ENCODE assay signal across 14 cellular contexts in the genomic region with DNA sequence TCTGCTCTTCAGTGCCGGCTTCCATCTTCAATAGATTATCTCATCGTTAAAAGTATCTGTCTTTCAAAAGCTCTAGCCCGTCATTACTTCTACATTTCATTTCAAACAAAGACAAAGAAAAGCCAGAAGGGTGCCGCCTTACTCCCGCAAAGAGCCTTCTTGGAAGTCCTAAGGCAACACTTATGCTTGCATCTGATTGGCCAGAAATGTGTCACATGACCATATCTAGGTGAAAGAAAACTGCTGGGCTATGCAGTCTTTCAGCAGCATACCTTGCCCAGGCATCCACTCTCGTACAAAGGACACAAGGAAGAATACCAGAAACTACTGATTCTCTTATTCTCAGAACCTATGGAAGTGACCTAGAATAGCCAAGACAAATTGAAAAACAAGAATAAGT.
DNase-seq lines count a peak whose midpoint lies in the region; ATAC-seq, FAIRE-seq and TF ChIP-seq lines count a peak whose summit lies in the region.
"Had no signal": no experiment of that assay in that cellular context is flagged by ENCODE, and none has a peak within 500 bp of the region (broad histone marks: within the 10 kb centered on the region; RNA-seq: fewer than 3 reads in every experiment).

No MANE protein-coding gene starts in this region.

- H3K9ac ChIP-seq in kidney (ENCODE audit: low read length in 2 of 2) = peak overlapping the region in 1 of 2 donors; percentile 16
- no peak overlapping the region for H3K9ac ChIP-seq in mammary epithelial cell (ENCODE audit: insufficient read depth, low read length)

- no peak overlapping the region for H2AFZ ChIP-seq in mammary epithelial cell (ENCODE audit: low read depth, low read length)

- CTCF ChIA-PET in mammary epithelial cell (lab: Charles Lee; ENCODE audit: low non-redundant PET) = no interaction called here

- no peak overlapping the region for H3K27ac ChIP-seq in kidney (ENCODE audit: low read depth in 2 of 2, low read length in 2 of 2)
- no peak overlapping the region for H3K27ac ChIP-seq in right atrium auricular region
- H3K27ac ChIP-seq in mammary epithelial cell (ENCODE audit: insufficient read depth, low read depth, low read length) = no peak overlapping the region
- no peak overlapping the region for H3K27ac ChIP-seq in lower lobe of right lung
- H3K27ac ChIP-seq: colonic mucosa had no signal

- in situ Hi-C loops in mammary epithelial cell (cut with MboI; ENCODE audit: low sequenced_read_pairs in 2 of 2) = no loop called here

- no peaks in the 10 kb centered on the region for H4K20me1 ChIP-seq in mammary epithelial cell (ENCODE audit: insufficient read depth, low read length)

- intact Hi-C loops in kidney (cut with DNase I) = no loop called here
- intact Hi-C loops in mammary epithelial cell (cut with micrococcal nuclease) = no loop called here
- intact Hi-C loops in lower lobe of right lung (cut with DNase I) = no loop called here

- BruUV-seq in mammary epithelial cell (replicated peaks; lab: Mats Ljungman, UMichigan) = no TSS peak

- 73% methylated on average over 6 of the region's 6 CpGs for WGBS in mammary epithelial cell (ENCODE audit: low coverage, missing lambda C conversion rate)

- dilution Hi-C loops in mammary epithelial cell (cut with HindIII; ENCODE audit: low sequenced_read_pairs) = no loop called here

- H3K27me3 ChIP-seq in right atrium auricular region (no peaks in the 10 kb centered on the region), mammary epithelial cell (ENCODE audit: insufficient read depth, low read length) (no peaks in the 10 kb centered on the region), lower lobe of right lung (ENCODE audit: low read depth) (no peaks in the 10 kb centered on the region)
- H3K27me3 ChIP-seq: colonic mucosa had no signal

- H3K4me3 ChIP-seq in kidney (ENCODE audit: low read length in 2 of 2) (peak overlapping the region; percentile 48 to 59), right atrium auricular region (no peak overlapping the region), mammary epithelial cell (replicated peaks in 1 of 3; ENCODE audit: insufficient read depth in 1 of 3, low read depth in 2 of 3, low read length in 3 of 3) (no peak overlapping the region), lower lobe of right lung (no peak overlapping the region)
- H3K4me3 ChIP-seq: colonic mucosa had no signal

- H3K9me3 ChIP-seq in kidney (ENCODE audit: control insufficient read depth in 1 of 2, low read length in 2 of 2) = no peaks in the 10 kb centered on the region
- H3K9me3 ChIP-seq in right atrium auricular region = no peaks in the 10 kb centered on the region
- no peaks in the 10 kb centered on the region for H3K9me3 ChIP-seq in mammary epithelial cell (replicated peaks; ENCODE audit: insufficient read depth, low read length)
- H3K9me3 ChIP-seq in lower lobe of right lung = no peaks in the 10 kb centered on the region
- H3K9me3 ChIP-seq: colonic mucosa had no signal

- H3K4me2 ChIP-seq in mammary epithelial cell (ENCODE audit: insufficient read depth, low read depth, low read length) = no peak overlapping the region

- no peaks in the 10 kb centered on the region for H3K36me3 ChIP-seq in kidney (ENCODE audit: control insufficient read depth in 1 of 2, insufficient read depth in 2 of 2, low read length in 2 of 2)
- no peaks in the 10 kb centered on the region for H3K36me3 ChIP-seq in right atrium auricular region
- no peaks in the 10 kb centered on the region for H3K36me3 ChIP-seq in mammary epithelial cell (ENCODE audit: insufficient read depth, low read length)
- H3K36me3 ChIP-seq in lower lobe of right lung = no peaks in the 10 kb centered on the region
- H3K36me3 ChIP-seq: colonic mucosa had no signal

- no peak for FAIRE-seq in kidney (lab: Jason Lieb, UNC)

- TF ChIP-seq CTCF in kidney (IDR thresholded peaks at IDR 0.05; ENCODE audit: borderline replicate concordance, extremely low read depth, insufficient read depth) (no peak), right atrium auricular region (IDR thresholded peaks at IDR 0.05) (no peak), mammary epithelial cell (conservative IDR thresholded peaks at IDR 0.05 in 1 of 2, IDR thresholded peaks at IDR 0.05 in 1 of 2; ENCODE audit: extremely low read depth in 1 of 2, insufficient read depth in 1 of 2, low read depth in 1 of 2, low read length in 2 of 2) (no peak), lower lobe of right lung (IDR thresholded peaks at IDR 0.05) (no peak)

- no peaks in the 10 kb centered on the region for H3K4me1 ChIP-seq in kidney (ENCODE audit: control insufficient read depth in 1 of 2, insufficient read depth in 1 of 2, low read depth in 1 of 2, low read length in 2 of 2)
- no peaks in the 10 kb centered on the region for H3K4me1 ChIP-seq in right atrium auricular region
- H3K4me1 ChIP-seq in mammary epithelial cell (ENCODE audit: insufficient read depth, low read length) = no peaks in the 10 kb centered on the region
- no peaks in the 10 kb centered on the region for H3K4me1 ChIP-seq in lower lobe of right lung
- H3K4me1 ChIP-seq: colonic mucosa had no signal

- peak; percentile 3 for DNase-seq in Daoy (ENCODE audit: low read depth)
- peak; percentile 92 for DNase-seq in M059J (ENCODE audit: low read depth)
- peak; percentile 72 for DNase-seq in astrocyte of the hippocampus (ENCODE audit: low read depth, low spot score)
- DNase-seq in kidney = no peak
- DNase-seq in right atrium auricular region (ENCODE audit: low spot score) = no peak
- DNase-seq in mammary epithelial cell = no peak
- DNase-seq in lower lobe of right lung = no peak
- DNase-seq in stimulated activated CD4-positive, alpha-beta T cell treated with anti-CD3 and anti-CD28 coated beads, Interleukin-4, amount 100 ng/mL, for 1 hour = no peak
- DNase-seq: activated CD4-positive, alpha-beta T cell treated with anti-CD3 and anti-CD28 coated beads for 36 hours; activated gamma-delta T cell treated with Interleukin-2 at 50 U/mL for 16 hours; anterior cingulate cortex; colonic mucosa; NCI-H2171; right cardiac atrium had no signal

- no peak for ATAC-seq in lower lobe of right lung
- ATAC-seq: activated CD4-positive, alpha-beta T cell treated with anti-CD3 and anti-CD28 coated beads for 36 hours had no signal

- H3K79me2 ChIP-seq in mammary epithelial cell (ENCODE audit: insufficient read depth, low read length) = no peaks in the 10 kb centered on the region

Comparison
In these comparisons a context has a peak if more than half of its experiments do, and no peak if none do; other contexts are left out.
1. DNase-seq: peak in Daoy (single experiment), M059J (single experiment) and astrocyte of the hippocampus (single experiment); none in kidney (single experiment), right atrium auricular region (single experiment), mammary epithelial cell (single experiment), lower lobe of right lung (single experiment) and stimulated activated CD4-positive, alpha-beta T cell treated with anti-CD3 and anti-CD28 coated beads, Interleukin-4, amount 100 ng/mL, for 1 hour (single experiment).
2. H3K4me3 ChIP-seq: peak in kidney (2 of 2); none in right atrium auricular region (0 of 2), mammary epithelial cell (0 of 3) and lower lobe of right lung (single experiment).